1 cellular context compared by ENCODE assay signal in the genomic region with DNA sequence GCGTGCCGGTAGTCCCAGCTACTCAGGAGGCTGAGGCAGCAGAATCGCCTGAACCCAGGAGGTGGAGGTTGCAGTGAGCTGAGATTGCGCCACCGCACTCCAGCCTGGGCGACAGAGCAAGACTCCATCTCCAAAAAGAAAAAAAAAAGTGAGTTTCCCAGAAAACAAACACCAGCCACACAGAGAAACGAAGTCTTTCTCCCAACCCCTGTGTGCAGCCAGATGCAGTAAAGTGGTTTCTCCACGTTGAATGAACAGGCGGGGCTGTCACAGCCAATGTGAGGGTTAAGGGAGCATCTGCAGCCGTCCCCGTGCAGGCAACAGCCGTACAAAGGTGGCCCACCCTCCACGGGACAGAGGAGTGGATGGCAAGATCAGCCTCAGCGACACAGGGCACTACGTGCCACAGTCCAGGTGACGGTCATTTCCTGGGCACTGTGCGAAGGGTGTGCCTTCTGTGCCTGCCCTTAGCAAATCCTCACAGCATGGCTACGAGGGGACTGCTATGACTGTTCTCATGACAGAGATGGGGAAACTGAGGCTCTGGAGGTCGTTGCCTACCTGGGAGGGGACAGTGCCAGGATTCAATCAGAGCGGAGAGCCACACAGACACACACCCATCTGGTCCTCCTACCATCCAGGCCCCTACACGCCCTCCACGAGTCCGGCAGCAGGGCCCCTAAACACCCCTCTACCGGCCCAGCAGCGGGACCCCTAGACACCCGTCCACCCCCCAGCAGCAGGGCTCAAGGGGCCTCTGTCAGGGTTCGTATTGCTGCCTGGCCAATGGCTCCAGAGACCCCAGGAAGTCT.
TF ChIP-seq lines count a peak whose summit lies in the region.

No MANE protein-coding gene starts in this region.

TF ChIP-seq in IMR-90, 13 proteins besides CTCF, POLR2A, EP300 and RAD21 (continued from another document):
- TF ChIP-seq, protein P1, sequence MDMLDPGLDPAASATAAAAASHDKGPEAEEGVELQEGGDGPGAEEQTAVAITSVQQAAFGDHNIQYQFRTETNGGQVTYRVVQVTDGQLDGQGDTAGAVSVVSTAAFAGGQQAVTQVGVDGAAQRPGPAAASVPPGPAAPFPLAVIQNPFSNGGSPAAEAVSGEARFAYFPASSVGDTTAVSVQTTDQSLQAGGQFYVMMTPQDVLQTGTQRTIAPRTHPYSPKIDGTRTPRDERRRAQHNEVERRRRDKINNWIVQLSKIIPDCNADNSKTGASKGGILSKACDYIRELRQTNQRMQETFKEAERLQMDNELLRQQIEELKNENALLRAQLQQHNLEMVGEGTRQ (IDR thresholded peaks at IDR 0.05; ENCODE audit: low read depth, low read length): no peak
- TF ChIP-seq RCOR1 (IDR thresholded peaks at IDR 0.05; ENCODE audit: insufficient replicate concordance, low read length) (no peak), MAFK (IDR thresholded peaks at IDR 0.05; ENCODE audit: low read depth, low read length) (no peak), SMC3 (IDR thresholded peaks at IDR 0.05; ENCODE audit: low read depth, low read length) (no peak), FOS (IDR thresholded peaks at IDR 0.05; ENCODE audit: low read depth, low read length) (no peak), NFE2L2 (IDR thresholded peaks at IDR 0.05; ENCODE audit: low read depth, low read length) (no peak), MXI1 (IDR thresholded peaks at IDR 0.05; ENCODE audit: borderline replicate concordance, low read depth, low read length) (no peak), MAZ (IDR thresholded peaks at IDR 0.05; ENCODE audit: borderline replicate concordance, low read depth, low read length) (no peak), CHD1 (IDR thresholded peaks at IDR 0.05; ENCODE audit: low read depth, low read length) (no peak)
- TF ChIP-seq, protein P2, sequence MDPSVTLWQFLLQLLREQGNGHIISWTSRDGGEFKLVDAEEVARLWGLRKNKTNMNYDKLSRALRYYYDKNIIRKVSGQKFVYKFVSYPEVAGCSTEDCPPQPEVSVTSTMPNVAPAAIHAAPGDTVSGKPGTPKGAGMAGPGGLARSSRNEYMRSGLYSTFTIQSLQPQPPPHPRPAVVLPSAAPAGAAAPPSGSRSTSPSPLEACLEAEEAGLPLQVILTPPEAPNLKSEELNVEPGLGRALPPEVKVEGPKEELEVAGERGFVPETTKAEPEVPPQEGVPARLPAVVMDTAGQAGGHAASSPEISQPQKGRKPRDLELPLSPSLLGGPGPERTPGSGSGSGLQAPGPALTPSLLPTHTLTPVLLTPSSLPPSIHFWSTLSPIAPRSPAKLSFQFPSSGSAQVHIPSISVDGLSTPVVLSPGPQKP (IDR thresholded peaks at IDR 0.05; ENCODE audit: borderline replicate concordance, low read depth, low read length): no peak
